In genomic region chr6:131063028-131063763, GRCh38 we compare ENCODE assay signal across 7 cellular contexts. TPM values are rescaled to one million over a fixed set of nuclear protein-coding genes. Genes with fewer than 3 reads are reported as not detected.
A peak's percentile ranks its signal among the peaks of the same experiment; 100 is the strongest.
DNase-seq lines count a peak whose midpoint lies in the region; ATAC-seq, FAIRE-seq and TF ChIP-seq lines count a peak whose summit lies in the region.

Gene EPB41L2, minus strand, starts transcription at chr6:131063245. Its CDS starts 106,760 bp downstream, at chr6:130956485.

- peak within 1 kb of the TSS; percentile 84 for H3K4me2 ChIP-seq in keratinocyte (ENCODE audit: control insufficient read depth, extremely low read depth, insufficient read depth, low read depth, low read length)

- FAIRE-seq in keratinocyte (lab: Jason Lieb, UNC), result no peak

- H2AFZ ChIP-seq in keratinocyte (ENCODE audit: control insufficient read depth, low read length), result peak within 1 kb of the TSS; percentile 85

- H3K9me1 ChIP-seq in keratinocyte (ENCODE audit: control insufficient read depth, extremely low read depth, insufficient read depth, low read length), result no peaks in the 10 kb centered on the region

- no peaks in the 10 kb centered on the region for H3K36me3 ChIP-seq in keratinocyte (ENCODE audit: control insufficient read depth in 2 of 2, extremely low read depth in 1 of 2, insufficient read depth in 2 of 2, low read length in 2 of 2)

- TF ChIP-seq POLR2A in GM15510 (IDR thresholded peaks at IDR 0.05; ENCODE audit: borderline replicate concordance, extremely low read depth, insufficient read length), result peak; percentile 73

- no peaks in the 10 kb centered on the region for H3K27me3 ChIP-seq in keratinocyte (ENCODE audit: control insufficient read depth, extremely low read depth, insufficient read depth, low read length)

- DNase-seq in NCI-H146 (lab: John Stamatoyannopoulos, UW), result peak; percentile 93
- DNase-seq in central memory CD8-positive, alpha-beta T cell (ENCODE audit: low spot score in 2 of 2), result peak; percentile 59 to 66
- no peak for DNase-seq in keratinocyte (ENCODE audit: low read depth, low spot score)
- DNase-seq in stimulated activated CD4-positive, alpha-beta T cell treated with anti-CD3 and anti-CD28 coated beads, Interleukin-15, amount 100 ng/mL, for 1 hour (ENCODE audit: low read depth in 1 of 2, low spot score in 1 of 2), result peak; percentile 60 to 68

- H3K36me3 Mint-ChIP-seq in central memory CD8-positive, alpha-beta T cell (ENCODE audit: insufficient read depth), result peaks cover 1% of the 10 kb centered on the region

- H3K9me3 ChIP-seq in keratinocyte (ENCODE audit: control insufficient read depth, low read depth, low read length), result no peaks in the 10 kb centered on the region

- H4K20me1 ChIP-seq in keratinocyte (ENCODE audit: control insufficient read depth, extremely low read depth, insufficient read depth, low read length), result no peaks in the 10 kb centered on the region

- peak within 1 kb of the TSS; percentile 78 for H3K9ac ChIP-seq in keratinocyte (ENCODE audit: control insufficient read depth, extremely low read depth, insufficient read depth, low read length)

- H3K27ac Mint-ChIP-seq in central memory CD8-positive, alpha-beta T cell (ENCODE audit: low read depth), result peak within 1 kb of the TSS; percentile 42

- H3K4me1 ChIP-seq in keratinocyte (ENCODE audit: control insufficient read depth, extremely low read depth, insufficient read depth, low read length), result peaks cover 11% of the 10 kb centered on the region

- no peaks in the 10 kb centered on the region for H3K9me3 Mint-ChIP-seq in central memory CD8-positive, alpha-beta T cell

- peaks cover 9% of the 10 kb centered on the region for H3K79me2 ChIP-seq in keratinocyte (ENCODE audit: control insufficient read depth, insufficient read depth, low read length)

- H3K4me3 ChIP-seq in keratinocyte (ENCODE audit: control insufficient read depth in 2 of 3, extremely low read depth in 1 of 3, insufficient read depth in 2 of 3, low read depth in 1 of 3, low read length in 3 of 3), result peak within 1 kb of the TSS; percentile 76 to 82 (median 76)

- dilution Hi-C loops in keratinocyte (cut with MboI; ENCODE audit: extremely low pct_ligation_motif_present, low sequenced_read_pairs), result no loop called here

- peaks cover 21% of the 10 kb centered on the region for H3K4me1 Mint-ChIP-seq in central memory CD8-positive, alpha-beta T cell

- no peak for TF ChIP-seq CTCF in keratinocyte (optimal IDR thresholded peaks at IDR 0.05 in 1 of 3, IDR thresholded peaks at IDR 0.05 in 1 of 3, conservative IDR thresholded peaks at IDR 0.05 in 1 of 3; ENCODE audit: extremely low read depth in 1 of 3, insufficient read depth in 2 of 3, low read length in 3 of 3)

- peak within 1 kb of the TSS; percentile 61 for H3K4me3 Mint-ChIP-seq in central memory CD8-positive, alpha-beta T cell

- H3K27ac ChIP-seq in keratinocyte (ENCODE audit: control insufficient read depth, insufficient read depth, low read length), result peak within 1 kb of the TSS; percentile 25

- no peaks in the 10 kb centered on the region for H3K27me3 Mint-ChIP-seq in central memory CD8-positive, alpha-beta T cell

- ATAC-seq in HG02759 (IDR thresholded peaks at IDR 0.05; ENCODE audit: unreplicated experiment), result peak; percentile 84
- peak; percentile 79 to 82 for ATAC-seq in activated CD4-positive, CD25-positive, alpha-beta regulatory T cell treated with anti-CD3 and anti-CD28 coated beads, Interleukin-2, amount 50 U/mL, for 24 hours
- ATAC-seq in central memory CD8-positive, alpha-beta T cell (replicated peaks; ENCODE audit: extremely low read depth, poor library complexity, severe bottlenecking), result peak; percentile 86

RNA-seq across cellular contexts. Expression of gene EPB41L2, which starts in this region (rescaled TPM):
- polyA plus RNA-seq in keratinocyte, result 9.7 to 23.8 TPM (median 22.0 TPM) in 3 replicates
- 17.3 TPM for polyA plus RNA-seq in keratinocyte (2011; ENCODE audit: low read depth)
- polyA plus RNA-seq in keratinocyte (2011; cell fraction: cytosol; rRNA removed), result 17.1 and 20.0 TPM in 2 replicates
- polyA plus RNA-seq in keratinocyte (2011; cell fraction: nucleus; rRNA removed), result 35.7 and 41.3 TPM in 2 replicates
- 3.2 and 23.7 TPM in 2 replicates for polyA plus RNA-seq in keratinocyte (2012; ENCODE audit: low replicate concordance)
- 20.8 to 45.5 TPM (median 33.9 TPM) in 3 replicates for polyA minus RNA-seq in keratinocyte
- polyA minus RNA-seq in keratinocyte (2011; cell fraction: cytosol; rRNA and poly(A)+ RNA removed), result 9.8 TPM
- 16.9 and 40.1 TPM in 2 replicates for polyA minus RNA-seq in keratinocyte (2011; cell fraction: nucleus; rRNA and poly(A)+ RNA removed)
